ENCODE assay signal across 7 cellular contexts in genomic region chr14:65164068-65164824, GRCh38.
DNase-seq lines count a peak whose midpoint lies in the region; ATAC-seq and TF ChIP-seq lines count a peak whose summit lies in the region.

No MANE protein-coding gene starts in this region.

- BruUV-seq in IMR-90 (replicated peaks; lab: Mats Ljungman, UMichigan) = no TSS peak

- H3K27me3 ChIP-seq in DND-41 (ENCODE audit: insufficient read depth, low read length, poor library complexity) (no peaks in the 10 kb centered on the region), IMR-90 (ENCODE audit: control insufficient read depth, insufficient read depth, low read length) (no peaks in the 10 kb centered on the region), brain microvascular endothelial cell (replicated peaks) (no peaks in the 10 kb centered on the region), testis (no peaks in the 10 kb centered on the region)

- H4K91ac ChIP-seq in IMR-90 (ENCODE audit: insufficient read depth, low read depth, low read length) = no peak overlapping the region

- no peak overlapping the region for H3K56ac ChIP-seq in IMR-90 (ENCODE audit: extremely low read depth, insufficient read depth, low read length)

- intact Hi-C loops in IMR-90 (cut with micrococcal nuclease) (loop anchor here (1.0 to 10.0 kb wide), 7 partner anchors 177 to 1341 kb away; partner anchors contain the start of genes FNTB, FUT8 and GPHN), left colon (cut with DNase I, micrococcal nuclease) (loop anchor here in 1 of 2 donors (5.0 to 10.0 kb wide), 4 partner anchors 241 to 901 kb away; no protein-coding TSS in a partner anchor), testis (cut with DNase I; ENCODE audit: low total_unique reads) (loop anchor here (10.0 kb wide), 1 partner anchor 661 kb away; no protein-coding TSS in a partner anchor)

- TF ChIP-seq POLR2A in IMR-90 (IDR thresholded peaks at IDR 0.05; ENCODE audit: low read depth, low read length) = 0 out of 2 replicates have a peak, but pooled peaks have one; percentile 36
- TF ChIP-seq POLR2A in testis (IDR thresholded peaks at IDR 0.05) = no peak

- no peak overlapping the region for H3K14ac ChIP-seq in IMR-90 (replicated peaks; ENCODE audit: low read depth, low read length)

- CTCF ChIA-PET in IMR-90 (lab: Yijun Ruan, JAX) = interaction anchor here (0.5 to 2.5 kb wide), 11 partner anchors 10 to 795 kb away, joined by 3 to 15 read pairs (median 5); no protein-coding TSS in a partner anchor

- H3K4me3 ChIP-seq in DND-41 (ENCODE audit: low read depth in 1 of 2, low read length in 2 of 2) (no peak overlapping the region), IMR-90 (ENCODE audit: insufficient read depth, low read depth, low read length) (no peak overlapping the region), brain microvascular endothelial cell (ENCODE audit: low read depth, low read length) (no peak overlapping the region), testis (no peak overlapping the region)

- peak; percentile 94 for TF ChIP-seq RAD21 in IMR-90 (IDR thresholded peaks at IDR 0.05; ENCODE audit: low read length)

- no peak overlapping the region for H2AK5ac ChIP-seq in IMR-90 (ENCODE audit: low read depth, low read length)

- in situ Hi-C loops in IMR-90 (cut with MboI; ENCODE audit: low sequenced_read_pairs) (loop anchor here (5.0 to 25.0 kb wide), 3 partner anchors 448 to 898 kb away; no protein-coding TSS in a partner anchor), brain microvascular endothelial cell (cut with HindIII; ENCODE audit: low pct_ligation_motif_present, low sequenced_read_pairs) (no loop called here)

- no peaks in the 10 kb centered on the region for H3K79me1 ChIP-seq in IMR-90 (ENCODE audit: low read depth in 1 of 2, low read length in 2 of 2)

- peak; percentile 76 for TF ChIP-seq CTCF in DND-41 (IDR thresholded peaks at IDR 0.05; ENCODE audit: borderline replicate concordance, extremely low read depth, low read length, poor library complexity, severe bottlenecking)
- TF ChIP-seq CTCF in IMR-90 (conservative IDR thresholded peaks at IDR 0.05; ENCODE audit: low read depth, low read length) = peak; percentile 86
- TF ChIP-seq CTCF in brain microvascular endothelial cell (IDR thresholded peaks at IDR 0.05; ENCODE audit: low read depth, low read length, missing control alignments) = peak; percentile 64
- peak; percentile 45 to 66 (median 61) for TF ChIP-seq CTCF in testis (IDR thresholded peaks at IDR 0.05)

- no peaks in the 10 kb centered on the region for H3K79me2 ChIP-seq in DND-41 (ENCODE audit: insufficient read depth, low read length)

- H3K4me1 ChIP-seq in DND-41 (ENCODE audit: insufficient read depth, low read length) (peaks cover 4% of the 10 kb centered on the region; the same call in 1 of the 2 replicates), IMR-90 (ENCODE audit: control insufficient read depth, insufficient read depth, low read length) (peaks cover 5% of the 10 kb centered on the region), testis (no peaks in the 10 kb centered on the region)

- H3K27ac ChIP-seq in DND-41 (ENCODE audit: low read length) (peak overlapping the region; percentile 32; the same call in 1 of the 2 replicates), IMR-90 (ENCODE audit: insufficient read depth, low read length) (no peak overlapping the region), brain microvascular endothelial cell (no peak overlapping the region), testis (no peak overlapping the region)

- H4K20me1 ChIP-seq in DND-41 (ENCODE audit: insufficient read depth, low read length) = no peaks in the 10 kb centered on the region
- H4K20me1 ChIP-seq in IMR-90 (ENCODE audit: insufficient read depth, low read length) = no peaks in the 10 kb centered on the region

- POLR2A ChIA-PET in IMR-90 (lab: Charles Lee; ENCODE audit: unreplicated experiment) = interaction anchor here (0.7 kb wide), 1 partner anchor 783 kb away, joined by 4 read pairs; no protein-coding TSS in a partner anchor

- H2BK5ac ChIP-seq in IMR-90 (ENCODE audit: low read depth, low read length, poor library complexity, severe bottlenecking) = no peak overlapping the region

- H2AFZ ChIP-seq in DND-41 (ENCODE audit: low read depth, low read length) = peak overlapping the region; percentile 56
- no peak overlapping the region for H2AFZ ChIP-seq in IMR-90 (replicated peaks; ENCODE audit: low read length, poor library complexity)

- DNase-seq in DND-41 (peak; percentile 51), IMR-90 (peak; percentile 61), RKO (ENCODE audit: low spot score) (peak; percentile 60), brain microvascular endothelial cell (peak; percentile 33), left colon (no peak), testis (no peak), NK-92 (lab: John Stamatoyannopoulos, UW; ENCODE audit: unreplicated experiment) (no peak)

- no peak overlapping the region for H4K8ac ChIP-seq in IMR-90 (ENCODE audit: low read depth in 2 of 2, low read length in 2 of 2)

- no peak overlapping the region for H2BK20ac ChIP-seq in IMR-90 (ENCODE audit: low read depth, low read length)

- H3K4me2 ChIP-seq in DND-41 (ENCODE audit: insufficient read depth, low read length) (no peak overlapping the region), IMR-90 (ENCODE audit: low read depth, low read length) (no peak overlapping the region)

- WGBS in IMR-90 (ENCODE audit: extremely low coverage in 2 of 2, insufficient read length in 1 of 2), 2 experiments = no CpG with 5 or more reads among the region's 6 CpGs
- 48 to 60% methylated on average over 6 of the region's 6 CpGs for WGBS in testis, 2 donors

- peaks cover 5% of the 10 kb centered on the region; the same call in 1 of the 2 replicates for H3K9me1 ChIP-seq in IMR-90 (ENCODE audit: insufficient read depth, low read length)

- H2BK120ac ChIP-seq in IMR-90 (ENCODE audit: low read depth, low read length) = no peak overlapping the region

- peak; percentile 86 for ATAC-seq in DND-41 (ENCODE audit: insufficient read depth, low read depth)
- peak; percentile 79 for ATAC-seq in IMR-90 (ENCODE audit: low read depth)
- peak; percentile 71 for ATAC-seq in left colon

- no peak overlapping the region for H2AK9ac ChIP-seq in IMR-90 (replicated peaks; ENCODE audit: low read depth, low read length, poor library complexity)

- no peak overlapping the region for H4K5ac ChIP-seq in IMR-90 (ENCODE audit: low read depth, low read length)

- no peak overlapping the region for H2BK15ac ChIP-seq in IMR-90 (ENCODE audit: low read depth, low read length)

- no peak overlapping the region for H3K9ac ChIP-seq in DND-41 (ENCODE audit: low read depth, low read length)
- H3K9ac ChIP-seq in IMR-90 (ENCODE audit: low read depth, low read length) = no peak overlapping the region

- H3K36me3 ChIP-seq in DND-41 (ENCODE audit: insufficient read depth, low read length) (no peaks in the 10 kb centered on the region), IMR-90 (ENCODE audit: control insufficient read depth, insufficient read depth, low read length) (no peaks in the 10 kb centered on the region), brain microvascular endothelial cell (replicated peaks) (no peaks in the 10 kb centered on the region), testis (ENCODE audit: low read depth, missing control alignments) (no peaks in the 10 kb centered on the region)

- H3K9me3 ChIP-seq in DND-41 (ENCODE audit: insufficient read depth, low read length, severe bottlenecking) (no peaks in the 10 kb centered on the region), IMR-90 (ENCODE audit: control insufficient read depth, insufficient read depth, low read length) (no peaks in the 10 kb centered on the region), testis (no peaks in the 10 kb centered on the region)

- no peak overlapping the region for H3K23ac ChIP-seq in IMR-90 (ENCODE audit: low read depth, low read length)

- no peak overlapping the region for H3K18ac ChIP-seq in IMR-90 (ENCODE audit: low read depth, low read length)

- H3K4ac ChIP-seq in IMR-90 (ENCODE audit: low read depth, low read length) = no peak overlapping the region

- dilution Hi-C loops in IMR-90 (cut with HindIII; ENCODE audit: low sequenced_read_pairs, unreplicated experiment) = no loop called here

TF ChIP-seq in IMR-90, 13 proteins besides CTCF, POLR2A, EP300 and RAD21:
- TF ChIP-seq RCOR1 (IDR thresholded peaks at IDR 0.05; ENCODE audit: insufficient replicate concordance, low read length) (no peak), SMC3 (IDR thresholded peaks at IDR 0.05; ENCODE audit: low read depth, low read length) (peak; percentile 88)

Comparison
In these comparisons a context has a peak if more than half of its experiments do, and no peak if none do; other contexts are left out.
1. DNase-seq: peak in DND-41 (single experiment), IMR-90 (single experiment), RKO (single experiment) and brain microvascular endothelial cell (single experiment); none in left colon (0 of 2), testis (single experiment) and NK-92 (single experiment).
2. Peak in every context shown above with its lines, with median percentiles within 50 percentile points of each other: ATAC-seq and CTCF ChIP-seq.